Comparison of ENCODE assay signal across 8 cellular contexts in the genomic region with DNA sequence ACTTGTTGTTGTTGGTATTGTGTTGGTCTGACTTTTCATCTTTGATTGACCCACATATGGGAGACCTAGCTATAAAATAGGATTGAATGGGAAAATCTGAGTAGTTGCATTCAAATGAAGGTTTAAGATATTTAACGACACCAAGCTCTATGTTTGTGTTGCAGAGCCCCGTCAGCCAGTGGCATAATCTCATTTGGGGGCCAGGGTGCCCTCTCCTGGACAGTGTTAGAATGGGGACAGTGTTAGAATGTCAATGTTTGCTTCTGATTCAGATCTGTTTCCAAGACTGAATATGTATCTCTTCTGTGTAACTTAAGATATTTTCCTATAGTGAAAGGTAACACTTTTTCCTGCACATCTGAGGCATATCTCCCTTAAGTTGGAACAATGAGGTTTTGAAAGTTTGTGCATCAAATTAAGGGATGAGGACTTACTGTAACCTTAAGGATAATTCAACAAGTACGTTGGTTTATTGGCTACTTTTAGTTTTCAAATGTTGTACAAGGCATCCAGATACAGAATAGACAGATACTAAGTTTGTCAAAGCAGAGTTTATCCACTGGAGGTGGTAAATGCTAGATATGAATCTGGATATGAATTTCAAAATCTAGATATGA. TPM values are rescaled to one million over a fixed set of nuclear protein-coding genes. Genes with fewer than 3 reads are reported as not detected.
DNase-seq lines count a peak whose midpoint lies in the region; ATAC-seq and TF ChIP-seq lines count a peak whose summit lies in the region.

No MANE protein-coding gene starts in this region.

- H3K4me1 ChIP-seq in colonic mucosa: no peaks in the 10 kb centered on the region
- H3K4me1 ChIP-seq in liver (ENCODE audit: control insufficient read depth in 4 of 4, insufficient read depth in 4 of 4, low read length in 3 of 4): no peaks in the 10 kb centered on the region

- H3K36me3 ChIP-seq in colonic mucosa: no peaks in the 10 kb centered on the region
- no peaks in the 10 kb centered on the region for H3K36me3 ChIP-seq in liver (ENCODE audit: control insufficient read depth in 4 of 4, insufficient read depth in 3 of 4, low read depth in 1 of 4, low read length in 3 of 4)

- peak; percentile 59 for ATAC-seq in CD4-positive, alpha-beta T cell (ENCODE audit: poor library complexity)
- peak; percentile 69 for ATAC-seq in GM19328 (IDR thresholded peaks at IDR 0.05; ENCODE audit: unreplicated experiment)
- no peak for ATAC-seq in HG02588 (IDR thresholded peaks at IDR 0.05; ENCODE audit: unreplicated experiment)

- no peaks in the 10 kb centered on the region for H3K9me3 ChIP-seq in CD4-positive, alpha-beta T cell (ENCODE audit: control insufficient read depth, low read length)
- H3K9me3 ChIP-seq in colonic mucosa (no peaks in the 10 kb centered on the region), liver (ENCODE audit: control insufficient read depth in 4 of 4, low read length in 3 of 4) (no peaks in the 10 kb centered on the region)

- no peak overlapping the region for H3K27ac ChIP-seq in CD4-positive, alpha-beta T cell (ENCODE audit: low read depth, low read length)
- H3K27ac ChIP-seq in colonic mucosa (no peak overlapping the region), liver (ENCODE audit: low read depth in 1 of 2, low read length in 2 of 2) (no peak overlapping the region)

- CTCF ChIA-PET in CD4-positive, alpha-beta T cell (lab: Charles Lee): interaction anchor here (0.9 to 4.3 kb wide), 2 partner anchors 352 to 355 kb away, joined by 3 to 25 read pairs; no protein-coding TSS in a partner anchor

- peak; percentile 59 for TF ChIP-seq CTCF in CD4-positive, alpha-beta T cell (IDR thresholded peaks at IDR 0.05)
- TF ChIP-seq CTCF in LNCaP clone FGC (IDR thresholded peaks at IDR 0.05; ENCODE audit: control insufficient read depth, extremely low read depth, insufficient read depth) (peak; percentile 84), colonic mucosa (IDR thresholded peaks at IDR 0.05) (peak; percentile 75), liver (IDR thresholded peaks at IDR 0.05; ENCODE audit: low read depth, low read length, missing input control) (peak; percentile 66)

- peak; percentile 78 to 84 for TF ChIP-seq RAD21 in liver (IDR thresholded peaks at IDR 0.05)

- DNase-seq in CD4-positive, alpha-beta T cell: peak in 9 of 10 experiments; percentile 11 to 45 (median 31)
- DNase-seq in LNCaP clone FGC (ENCODE audit: low read depth) (no peak), colonic mucosa (peak; percentile 57)
- peak; percentile 56 for DNase-seq in activated CD4-positive, CD25-positive, alpha-beta regulatory T cell treated with anti-CD3 and anti-CD28 coated beads, Interleukin-2, amount 50 U/mL, for 72 hours
- peak; percentile 14 for DNase-seq in stimulated activated CD8-positive, alpha-beta memory T cell treated with anti-CD3 and anti-CD28 coated beads, Interleukin-15, amount 100 ng/mL, for 1 hour (ENCODE audit: low read depth)

- H3K4me3 ChIP-seq in LNCaP clone FGC (ENCODE audit: low read depth, low read length): no peak overlapping the region
- no peak overlapping the region for H3K4me3 ChIP-seq in colonic mucosa
- H3K4me3 ChIP-seq in liver (ENCODE audit: low read depth in 1 of 3, low read length in 3 of 3): no peak overlapping the region

- H3K4me1 Mint-ChIP-seq in CD4-positive, alpha-beta T cell (ENCODE audit: low read depth): no peaks in the 10 kb centered on the region

- H3K4me3 Mint-ChIP-seq in CD4-positive, alpha-beta T cell: no peak overlapping the region

- no peaks in the 10 kb centered on the region for H3K36me3 Mint-ChIP-seq in CD4-positive, alpha-beta T cell (ENCODE audit: low read depth)

- no peaks in the 10 kb centered on the region for H3K9me3 Mint-ChIP-seq in CD4-positive, alpha-beta T cell

- intact Hi-C loops in CD4-positive, alpha-beta T cell (cut with DNase I, micrococcal nuclease): loop anchor here (1.0 kb wide), 1 partner anchor 352 kb away; no protein-coding TSS in a partner anchor
- intact Hi-C loops in colonic mucosa (cut with DNase I): loop anchor here (5.0 kb wide), 1 partner anchor 352 kb away; no protein-coding TSS in a partner anchor

- POLR2A ChIA-PET in CD4-positive, alpha-beta T cell (lab: Charles Lee): no interaction called here

- 22% methylated on average over 3 of the region's 3 CpGs for WGBS in liver

- H3K9ac ChIP-seq in colonic mucosa (ENCODE audit: low read depth in 2 of 2, low read length in 2 of 2): no peak overlapping the region
- H3K9ac ChIP-seq in liver (ENCODE audit: low read depth in 1 of 2, low read length in 2 of 2): no peak overlapping the region

- no peaks in the 10 kb centered on the region for H3K27me3 ChIP-seq in CD4-positive, alpha-beta T cell (ENCODE audit: control insufficient read depth, insufficient read depth, low read length)
- H3K27me3 ChIP-seq in colonic mucosa (no peaks in the 10 kb centered on the region), liver (ENCODE audit: control insufficient read depth in 4 of 4, insufficient read depth in 4 of 4, low read length in 3 of 4) (no peaks in the 10 kb centered on the region)

- no peak overlapping the region for H3K27ac Mint-ChIP-seq in CD4-positive, alpha-beta T cell

- H3K27me3 Mint-ChIP-seq in CD4-positive, alpha-beta T cell: peaks cover 25% of the 10 kb centered on the region

TF ChIP-seq in liver, 16 proteins besides CTCF, POLR2A, EP300 and RAD21:
- TF ChIP-seq, protein P1, sequence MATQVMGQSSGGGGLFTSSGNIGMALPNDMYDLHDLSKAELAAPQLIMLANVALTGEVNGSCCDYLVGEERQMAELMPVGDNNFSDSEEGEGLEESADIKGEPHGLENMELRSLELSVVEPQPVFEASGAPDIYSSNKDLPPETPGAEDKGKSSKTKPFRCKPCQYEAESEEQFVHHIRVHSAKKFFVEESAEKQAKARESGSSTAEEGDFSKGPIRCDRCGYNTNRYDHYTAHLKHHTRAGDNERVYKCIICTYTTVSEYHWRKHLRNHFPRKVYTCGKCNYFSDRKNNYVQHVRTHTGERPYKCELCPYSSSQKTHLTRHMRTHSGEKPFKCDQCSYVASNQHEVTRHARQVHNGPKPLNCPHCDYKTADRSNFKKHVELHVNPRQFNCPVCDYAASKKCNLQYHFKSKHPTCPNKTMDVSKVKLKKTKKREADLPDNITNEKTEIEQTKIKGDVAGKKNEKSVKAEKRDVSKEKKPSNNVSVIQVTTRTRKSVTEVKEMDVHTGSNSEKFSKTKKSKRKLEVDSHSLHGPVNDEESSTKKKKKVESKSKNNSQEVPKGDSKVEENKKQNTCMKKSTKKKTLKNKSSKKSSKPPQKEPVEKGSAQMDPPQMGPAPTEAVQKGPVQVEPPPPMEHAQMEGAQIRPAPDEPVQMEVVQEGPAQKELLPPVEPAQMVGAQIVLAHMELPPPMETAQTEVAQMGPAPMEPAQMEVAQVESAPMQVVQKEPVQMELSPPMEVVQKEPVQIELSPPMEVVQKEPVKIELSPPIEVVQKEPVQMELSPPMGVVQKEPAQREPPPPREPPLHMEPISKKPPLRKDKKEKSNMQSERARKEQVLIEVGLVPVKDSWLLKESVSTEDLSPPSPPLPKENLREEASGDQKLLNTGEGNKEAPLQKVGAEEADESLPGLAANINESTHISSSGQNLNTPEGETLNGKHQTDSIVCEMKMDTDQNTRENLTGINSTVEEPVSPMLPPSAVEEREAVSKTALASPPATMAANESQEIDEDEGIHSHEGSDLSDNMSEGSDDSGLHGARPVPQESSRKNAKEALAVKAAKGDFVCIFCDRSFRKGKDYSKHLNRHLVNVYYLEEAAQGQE (IDR thresholded peaks at IDR 0.05): no peak
- TF ChIP-seq SP1 (IDR thresholded peaks at IDR 0.05) (no peak), EGR1 (IDR thresholded peaks at IDR 0.05; ENCODE audit: low read depth in 2 of 2) (no peak), NR2F2 (IDR thresholded peaks at IDR 0.05) (no peak), FOXA1 (IDR thresholded peaks at IDR 0.05) (no peak), YY1 (IDR thresholded peaks at IDR 0.05) (no peak), RXRA (IDR thresholded peaks at IDR 0.05) (no peak), GABPA (IDR thresholded peaks at IDR 0.05 in 1 of 2, conservative IDR thresholded peaks at IDR 0.05 in 1 of 2) (no peak), HNF4G (IDR thresholded peaks at IDR 0.05) (no peak), FOXA2 (IDR thresholded peaks at IDR 0.05) (no peak)
- TF ChIP-seq, protein P2, sequence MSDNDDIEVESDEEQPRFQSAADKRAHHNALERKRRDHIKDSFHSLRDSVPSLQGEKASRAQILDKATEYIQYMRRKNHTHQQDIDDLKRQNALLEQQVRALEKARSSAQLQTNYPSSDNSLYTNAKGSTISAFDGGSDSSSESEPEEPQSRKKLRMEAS (IDR thresholded peaks at IDR 0.05): no peak

RNA-seq across cellular contexts. Expression of a gene that starts 5.3 kb away (rescaled TPM):
- total RNA-seq in CD4-positive, alpha-beta T cell: not detected
- total RNA-seq in colonic mucosa: not detected
- not detected for total RNA-seq in liver
- not detected for polyA plus RNA-seq in liver

RNA-seq across cellular contexts. Expression of a gene that starts 41.8 kb away (rescaled TPM):
- total RNA-seq in CD4-positive, alpha-beta T cell: not detected
- total RNA-seq in colonic mucosa (not detected), liver (under 1 TPM in 1 of 2 donors, not detected in 1; under 0.01 TPM)
- not detected for polyA plus RNA-seq in liver

RNA-seq across cellular contexts. Expression of a gene that starts 54.1 kb away (rescaled TPM):
- total RNA-seq in CD4-positive, alpha-beta T cell: not detected
- total RNA-seq in colonic mucosa (not detected), liver (not detected)
- polyA plus RNA-seq in liver: not detected

RNA-seq across cellular contexts. Expression of a gene that starts 57.3 kb away (rescaled TPM):
- total RNA-seq in CD4-positive, alpha-beta T cell: not detected
- not detected for total RNA-seq in colonic mucosa
- total RNA-seq in liver: under 1 TPM in 1 of 2 donors, not detected in 1; under 0.01 TPM
- not detected for polyA plus RNA-seq in liver
